15 cellular contexts compared by ENCODE assay signal in genomic region chr3:77086408-77086807, GRCh38. TPM values are rescaled to one million over a fixed set of nuclear protein-coding genes. Genes with fewer than 3 reads are reported as not detected.
DNase-seq lines count a peak whose midpoint lies in the region; ATAC-seq and TF ChIP-seq lines count a peak whose summit lies in the region.
"Had no signal": no experiment of that assay in that cellular context is flagged by ENCODE, and none has a peak within 500 bp of the region (broad histone marks: within the 10 kb centered on the region; RNA-seq: fewer than 3 reads in every experiment).

No MANE protein-coding gene starts in this region.

- H3K4me3 ChIP-seq in AG04450 (ENCODE audit: low read depth, low read length) (no peak overlapping the region), cardiac fibroblast (replicated peaks in 1 of 2; ENCODE audit: low read depth in 2 of 2, low read length in 2 of 2) (no peak overlapping the region), neural progenitor cell (no peak overlapping the region), WERI-Rb-1 (ENCODE audit: low read depth, low read length) (no peak overlapping the region), foreskin fibroblast (ENCODE audit: low read depth in 1 of 2, low read length in 2 of 2) (no peak overlapping the region)
- H3K4me3 ChIP-seq: BLaER1 treated with 17β-estradiol and CSF1 and Interleukin-3, amounts not matched to agents 10 nM and 100 nM; GM12878 had no signal

- no peak overlapping the region for H2AFZ ChIP-seq in neural progenitor cell (replicated peaks)

- H3K27ac ChIP-seq in AG04450 (ENCODE audit: low read depth, low read length) (no peak overlapping the region), neural progenitor cell (no peak overlapping the region), WERI-Rb-1 (no peak overlapping the region)
- H3K27ac ChIP-seq: 22Rv1; BLaER1 treated with 17β-estradiol and CSF1 and Interleukin-3, amounts not matched to agents 10 nM and 100 nM had no signal

- POLR2A ChIA-PET in AG04450 (lab: Yijun Ruan, JAX): no interaction called here

- no peak overlapping the region for H3K4me2 ChIP-seq in neural progenitor cell
- H3K4me2 ChIP-seq: BLaER1 treated with 17β-estradiol and CSF1 and Interleukin-3, amounts not matched to agents 10 nM and 100 nM had no signal

- H3K9me3 Mint-ChIP-seq in glutamatergic neuron (ENCODE audit: unreplicated experiment) (no peaks in the 10 kb centered on the region), neural progenitor cell (no peaks in the 10 kb centered on the region)

- H3K36me3 ChIP-seq in neural progenitor cell (no peaks in the 10 kb centered on the region), WERI-Rb-1 (peaks cover 3% of the 10 kb centered on the region; the same call in 1 of the 2 replicates)
- H3K36me3 ChIP-seq: BLaER1 treated with 17β-estradiol and CSF1 and Interleukin-3, amounts not matched to agents 10 nM and 100 nM had no signal

- H3K9me3 ChIP-seq in AG04450 (ENCODE audit: control insufficient read depth, insufficient read depth, low read length) (no peaks in the 10 kb centered on the region), neural progenitor cell (ENCODE audit: low read depth) (no peaks in the 10 kb centered on the region), WERI-Rb-1 (ENCODE audit: severe bottlenecking) (no peaks in the 10 kb centered on the region)
- H3K9me3 ChIP-seq: BLaER1 treated with 17β-estradiol and CSF1 and Interleukin-3, amounts not matched to agents 10 nM and 100 nM had no signal

- H3K36me3 Mint-ChIP-seq in glutamatergic neuron (ENCODE audit: unreplicated experiment) (no peaks in the 10 kb centered on the region), neural progenitor cell (peaks cover 9% of the 10 kb centered on the region)
- H3K36me3 Mint-ChIP-seq: CD4-positive, CD25-positive, alpha-beta regulatory T cell had no signal

- ATAC-seq in left lobe of liver: no peak
- ATAC-seq: GM12878 had no signal

- H3K4me1 Mint-ChIP-seq in glutamatergic neuron (ENCODE audit: low read depth, unreplicated experiment) (peaks cover 30% of the 10 kb centered on the region), neural progenitor cell (peaks cover 1% of the 10 kb centered on the region)
- H3K4me1 Mint-ChIP-seq: CD4-positive, CD25-positive, alpha-beta regulatory T cell had no signal

- no peaks in the 10 kb centered on the region for H4K20me1 ChIP-seq in neural progenitor cell (ENCODE audit: low read depth)
- H4K20me1 ChIP-seq: BLaER1 treated with 17β-estradiol and CSF1 and Interleukin-3, amounts not matched to agents 10 nM and 100 nM had no signal

- CTCF ChIA-PET in AG04450 (lab: Charles Lee): no interaction called here

- TF ChIP-seq CTCF in AG04450 (IDR thresholded peaks at IDR 0.05; ENCODE audit: low read depth, low read length) (0 out of 2 replicates have a peak, but pooled peaks have one; percentile 8), cardiac fibroblast (IDR thresholded peaks at IDR 0.05; ENCODE audit: low read depth, low read length) (peak; percentile 2), glutamatergic neuron (IDR thresholded peaks at IDR 0.05; ENCODE audit: partially characterized antibody, unreplicated experiment) (peak; percentile 67), neural progenitor cell (IDR thresholded peaks at IDR 0.05) (peak; percentile 10), WERI-Rb-1 (IDR thresholded peaks at IDR 0.05; ENCODE audit: low read depth, low read length) (no peak), foreskin fibroblast (IDR thresholded peaks at IDR 0.05; ENCODE audit: low read depth, low read length) (no peak)

- H3K9ac ChIP-seq in neural progenitor cell: no peak overlapping the region
- H3K9ac ChIP-seq: BLaER1 treated with 17β-estradiol and CSF1 and Interleukin-3, amounts not matched to agents 10 nM and 100 nM had no signal

- no peaks in the 10 kb centered on the region for H3K27me3 ChIP-seq in AG04450 (ENCODE audit: control insufficient read depth, insufficient read depth, low read length)
- no peaks in the 10 kb centered on the region for H3K27me3 ChIP-seq in neural progenitor cell
- no peaks in the 10 kb centered on the region for H3K27me3 ChIP-seq in WERI-Rb-1 (ENCODE audit: insufficient read depth, low read depth, severe bottlenecking)
- H3K27me3 ChIP-seq: BLaER1 treated with 17β-estradiol and CSF1 and Interleukin-3, amounts not matched to agents 10 nM and 100 nM had no signal

- peaks cover 24% of the 10 kb centered on the region for H3K4me1 ChIP-seq in neural progenitor cell

- DNase-seq in AG04450 (ENCODE audit: low read depth, low spot score) (no peak), cardiac fibroblast (ENCODE audit: low read depth in 2 of 2) (no peak), glutamatergic neuron (no peak), neural progenitor cell (ENCODE audit: low spot score) (no peak), WERI-Rb-1 (no peak), left lobe of liver (ENCODE audit: low spot score) (no peak), foreskin fibroblast (no peak), NCI-H2227 treated with DMSO at 0.1 percent for 48 hours (lab: John Stamatoyannopoulos, UW) (no peak)
- DNase-seq: AML-193; CD4-positive, CD25-positive, alpha-beta regulatory T cell; DMS53; HCEC 1CT had no signal

- no peaks in the 10 kb centered on the region for H3K79me2 ChIP-seq in neural progenitor cell (ENCODE audit: low read depth)

- H3K27me3 Mint-ChIP-seq in glutamatergic neuron (ENCODE audit: unreplicated experiment): peaks cover 2% of the 10 kb centered on the region
- H3K27me3 Mint-ChIP-seq in neural progenitor cell (ENCODE audit: insufficient read depth, low read depth): peaks cover 2% of the 10 kb centered on the region
- H3K27me3 Mint-ChIP-seq: CD4-positive, CD25-positive, alpha-beta regulatory T cell had no signal

- no peaks in the 10 kb centered on the region for H3F3A ChIP-seq in neural progenitor cell (ENCODE audit: low read depth)

- H3K4me3 Mint-ChIP-seq in glutamatergic neuron (ENCODE audit: unreplicated experiment) (no peak overlapping the region), neural progenitor cell (no peak overlapping the region)
- H3K4me3 Mint-ChIP-seq: CD4-positive, CD25-positive, alpha-beta regulatory T cell had no signal

- H3K27ac Mint-ChIP-seq in glutamatergic neuron (ENCODE audit: unreplicated experiment) (no peak overlapping the region), neural progenitor cell (no peak overlapping the region)
- H3K27ac Mint-ChIP-seq: CD4-positive, CD25-positive, alpha-beta regulatory T cell had no signal

RNA-seq across cellular contexts. Expression of gene ROBO2, which starts 46.5 kb away (rescaled TPM):
- polyA plus RNA-seq in AG04450 (2011; rRNA removed): 15.1 and 16.3 TPM in 2 replicates
- 26.9 and 28.0 TPM in 2 replicates for polyA minus RNA-seq in AG04450 (2011; rRNA and poly(A)+ RNA removed)
- total RNA-seq in glutamatergic neuron (ENCODE audit: unreplicated experiment) (330 TPM), neural progenitor cell (ENCODE audit: low replicate concordance) (12.3 and 15.0 TPM in 2 replicates), left lobe of liver (0.20 TPM)
- total RNA-seq: CD4-positive, CD25-positive, alpha-beta regulatory T cell had no signal
- polyA plus RNA-seq: CD4-positive, CD25-positive, alpha-beta regulatory T cell had no signal

Comparison
In these comparisons a context has a peak if more than half of its experiments do, and no peak if none do; other contexts are left out.
1. CTCF ChIP-seq: peak in AG04450 (single experiment), cardiac fibroblast (single experiment), glutamatergic neuron (single experiment) and neural progenitor cell (single experiment); none in WERI-Rb-1 (single experiment) and foreskin fibroblast (single experiment).
2. RNA of gene ROBO2, which starts 46.5 kb away (total RNA-seq): 330 TPM in glutamatergic neuron (single experiment); 12.3 to 15.0 TPM in neural progenitor cell and 0.20 TPM in left lobe of liver (single experiment); every median in the first group is over 10 times any median in the second.